ENCODE assay signal across 1 cellular context in genomic region chr1:234509457-234510328, GRCh38.
TF ChIP-seq lines count a peak whose summit lies in the region.

No MANE protein-coding gene starts in this region.

TF ChIP-seq in GM12878, 131 proteins besides CTCF, POLR2A, EP300 and RAD21:
- no peak for TF ChIP-seq CBX5 (IDR thresholded peaks at IDR 0.05; ENCODE audit: low read depth)
- peak; percentile 59 for TF ChIP-seq MEF2B (IDR thresholded peaks at IDR 0.05; ENCODE audit: partially characterized antibody, poor library complexity, severe bottlenecking)
- no peak for TF ChIP-seq RAD51 (IDR thresholded peaks at IDR 0.05)
- 0 out of 2 replicates have a peak, but pooled peaks have one; percentile 19 for TF ChIP-seq NFIC (IDR thresholded peaks at IDR 0.05; ENCODE audit: low read depth, low read length)
- no peak for TF ChIP-seq BRCA1 (IDR thresholded peaks at IDR 0.05; ENCODE audit: low read depth, low read length)
TF ChIP-seq in GM12878: peak in this region for 2.
